Comparison of ENCODE assay signal across 8 cellular contexts in genomic region chr1:203325004-203325417, GRCh38. TPM values are rescaled to one million over a fixed set of nuclear protein-coding genes. Genes with fewer than 3 reads are reported as not detected.
DNase-seq lines count a peak whose midpoint lies in the region; ATAC-seq and TF ChIP-seq lines count a peak whose summit lies in the region.

No MANE protein-coding gene starts in this region.

- TF ChIP-seq POLR2A in esophagus muscularis mucosa (IDR thresholded peaks at IDR 0.05; ENCODE audit: low read depth): no peak

- peaks cover 71 to 88% (median 81%) of the 10 kb centered on the region in 4 donors for H3K4me1 ChIP-seq in esophagus muscularis mucosa

- H3K4me3 ChIP-seq in esophagus muscularis mucosa: no peak overlapping the region

- peak; percentile 73 for DNase-seq in DMS79 (lab: John Stamatoyannopoulos, UW)
- peak; percentile 85 for DNase-seq in NCI-H1436 (lab: John Stamatoyannopoulos, UW)
- peak; percentile 47 for DNase-seq in activated CD4-positive, alpha-beta T cell treated with anti-CD3 and anti-CD28 coated beads, Interleukin-2, amount 50 U/mL, for 1 hour
- no peak for DNase-seq in esophagus muscularis mucosa (ENCODE audit: extremely low spot score)
- peak; percentile 37 for DNase-seq in stimulated activated CD8-positive, alpha-beta memory T cell treated with anti-CD3 and anti-CD28 coated beads, Interleukin-12 subunit alpha, Interleukin-12 subunit beta, amount 100 ng/mL, for 4 hours (ENCODE audit: low read depth)
- DNase-seq in HT-29 (ENCODE audit: low spot score): no peak

- H3K27me3 ChIP-seq in esophagus muscularis mucosa: no peaks in the 10 kb centered on the region

- intact Hi-C loops in esophagus muscularis mucosa (cut with DNase I): no loop called here

- TF ChIP-seq CTCF in esophagus muscularis mucosa (IDR thresholded peaks at IDR 0.05): no peak

- no peak for TF ChIP-seq EP300 in esophagus muscularis mucosa (IDR thresholded peaks at IDR 0.05)

- no peaks in the 10 kb centered on the region for H3K9me3 ChIP-seq in esophagus muscularis mucosa

- no peaks in the 10 kb centered on the region for H3K36me3 ChIP-seq in esophagus muscularis mucosa

- ATAC-seq in GM21447 (IDR thresholded peaks at IDR 0.05; ENCODE audit: unreplicated experiment): peak; percentile 39
- ATAC-seq in SK-N-SH treated with all-trans-retinoic acid at 6 μM for 48 hours: no peak

- 53% methylated on average over 5 of the region's 5 CpGs for WGBS in esophagus muscularis mucosa

- peak overlapping the region; percentile 92 to 95 (median 94) for H3K27ac ChIP-seq in esophagus muscularis mucosa (replicated peaks in 1 of 4)

TF ChIP-seq in SK-N-SH treated with all-trans-retinoic acid at 6 μM for 48 hours, 23 proteins besides CTCF, POLR2A, EP300 and RAD21:
- TF ChIP-seq ARNTL (CRISPR knock-in tag; IDR thresholded peaks at IDR 0.05; ENCODE audit: borderline replicate concordance, low read depth): no peak
- no peak for TF ChIP-seq TSHZ2 (CRISPR knock-in tag; IDR thresholded peaks at IDR 0.05)
- TF ChIP-seq TOX (CRISPR knock-in tag; IDR thresholded peaks at IDR 0.05; ENCODE audit: borderline replicate concordance): no peak
- no peak for TF ChIP-seq ZNF565 (CRISPR knock-in tag; conservative IDR thresholded peaks at IDR 0.05; ENCODE audit: low read depth)
- no peak for TF ChIP-seq ZNF8 (CRISPR knock-in tag; IDR thresholded peaks at IDR 0.05)
- no peak for TF ChIP-seq SNAI2 (CRISPR knock-in tag; IDR thresholded peaks at IDR 0.05)
- TF ChIP-seq ZNF70 (CRISPR knock-in tag; IDR thresholded peaks at IDR 0.05): no peak
- TF ChIP-seq RARB (CRISPR knock-in tag; IDR thresholded peaks at IDR 0.05): no peak
- no peak for TF ChIP-seq OSR1 (CRISPR knock-in tag; IDR thresholded peaks at IDR 0.05)
- no peak for TF ChIP-seq PATZ1 (CRISPR knock-in tag; IDR thresholded peaks at IDR 0.05; ENCODE audit: borderline replicate concordance)
- TF ChIP-seq TCF4 (CRISPR knock-in tag; IDR thresholded peaks at IDR 0.05; ENCODE audit: borderline replicate concordance): no peak
- no peak for TF ChIP-seq BACH2 (CRISPR knock-in tag; IDR thresholded peaks at IDR 0.05; ENCODE audit: borderline replicate concordance)
- TF ChIP-seq ZC3H10 (CRISPR knock-in tag; IDR thresholded peaks at IDR 0.05): no peak
- no peak for TF ChIP-seq ZFP3 (CRISPR knock-in tag; IDR thresholded peaks at IDR 0.05)
- TF ChIP-seq POU6F1 (CRISPR knock-in tag; IDR thresholded peaks at IDR 0.05; ENCODE audit: borderline replicate concordance, low read depth): no peak

RNA-seq across cellular contexts. Expression of gene BTG2, which starts 19.7 kb away (rescaled TPM):
- 100 to 1,000 TPM in 3 of 4 donors, 10 to 100 TPM in 1; 67.7 to 656 (median 159) TPM for total RNA-seq in esophagus muscularis mucosa
- total RNA-seq in HT-29 (2014; rRNA removed; shearing (Covaris generic)): 103 and 116 TPM in 2 replicates

RNA-seq across cellular contexts. Expression of gene FMOD, which starts 25.9 kb away (rescaled TPM):
- 10 to 100 TPM; 24.5 to 36.8 (median 33.8) TPM for total RNA-seq in esophagus muscularis mucosa
- 0.10 TPM in 1 of 2 replicates, not detected in the other for total RNA-seq in HT-29 (2014; rRNA removed; shearing (Covaris generic))

Comparison
In these comparisons a context has a peak if more than half of its experiments do, and no peak if none do; other contexts are left out.
1. DNase-seq: peak in DMS79 (single experiment), NCI-H1436 (single experiment), activated CD4-positive, alpha-beta T cell treated with anti-CD3 and anti-CD28 coated beads, Interleukin-2, amount 50 U/mL, for 1 hour (single experiment) and stimulated activated CD8-positive, alpha-beta memory T cell treated with anti-CD3 and anti-CD28 coated beads, Interleukin-12 subunit alpha, Interleukin-12 subunit beta, amount 100 ng/mL, for 4 hours (single experiment); none in esophagus muscularis mucosa (single experiment) and HT-29 (single experiment).
2. RNA of gene FMOD, which starts 25.9 kb away (total RNA-seq): 24.5 to 36.8 TPM in esophagus muscularis mucosa; 0.10 TPM in HT-29; every median in the first group is over 10 times any median in the second.